ENCODE assay signal across 9 cellular contexts in the genomic region with DNA sequence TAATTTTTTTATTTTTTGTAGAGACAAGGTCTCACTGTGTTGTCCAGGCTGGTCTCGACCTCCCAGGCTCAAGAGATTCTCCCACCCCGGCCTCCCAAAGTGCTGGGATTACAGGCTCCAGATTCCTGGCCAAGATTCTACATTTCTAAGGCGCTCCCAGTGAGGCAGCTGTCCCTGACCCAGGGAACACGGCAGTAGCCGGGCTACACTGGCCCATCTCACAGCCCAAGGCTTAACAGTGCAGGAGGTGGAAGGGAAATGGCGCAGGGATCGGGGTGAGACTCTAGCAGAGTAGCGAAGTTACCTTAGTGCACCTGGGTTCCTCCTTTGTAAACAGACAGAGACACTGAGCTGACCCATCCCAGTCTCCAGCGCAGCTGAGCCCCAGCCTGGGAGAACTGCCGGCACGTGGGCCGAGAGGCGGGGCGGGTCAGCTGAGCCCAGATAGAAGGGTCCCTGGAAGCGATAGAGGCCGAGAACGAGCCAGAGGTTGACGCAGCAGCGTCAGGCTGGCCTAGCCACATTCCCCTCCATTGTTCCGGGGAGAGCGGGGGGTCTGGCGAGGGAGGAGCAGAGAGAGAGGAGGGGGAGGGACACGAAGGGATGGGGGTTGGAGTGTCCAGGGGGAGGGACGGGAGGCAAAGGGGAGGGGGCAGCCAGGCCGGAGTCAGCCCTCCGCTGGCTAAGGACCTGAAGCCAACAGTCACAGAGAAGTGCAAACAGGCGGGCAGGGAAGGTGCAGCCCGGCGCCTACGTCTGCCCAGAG. TPM values are rescaled to one million over a fixed set of nuclear protein-coding genes. Genes with fewer than 3 reads are reported as not detected.
DNase-seq lines count a peak whose midpoint lies in the region; ATAC-seq and TF ChIP-seq lines count a peak whose summit lies in the region.
"Had no signal": no experiment of that assay in that cellular context is flagged by ENCODE, and none has a peak within 500 bp of the region (broad histone marks: within the 10 kb centered on the region; RNA-seq: fewer than 3 reads in every experiment).

No MANE protein-coding gene starts in this region.

- in situ Hi-C loops in KBM-7 (cut with MboI; ENCODE audit: low pct_unique_long_range_greater_than_20kb, low sequenced_read_pairs) (no loop called here), GM13977 (cut with MboI; ENCODE audit: low pct_unique_long_range_greater_than_20kb, low sequenced_read_pairs, unreplicated experiment) (no loop called here)

- no peak for ATAC-seq in naive thymus-derived CD8-positive, alpha-beta T cell
- ATAC-seq in HG03354 (IDR thresholded peaks at IDR 0.05; ENCODE audit: poor library complexity, severe bottlenecking, unreplicated experiment) (no peak), omental fat pad (ENCODE audit: low FRiP score) (no peak)

- peaks cover 38 to 73% (median 65%) of the 10 kb centered on the region in 4 donors for H3K4me1 Mint-ChIP-seq in naive thymus-derived CD8-positive, alpha-beta T cell

- peak overlapping the region; percentile 7 to 99 (median 68) for H3K4me3 Mint-ChIP-seq in naive thymus-derived CD8-positive, alpha-beta T cell

- POLR2A ChIA-PET in naive thymus-derived CD8-positive, alpha-beta T cell (lab: Charles Lee), result interaction anchor here (0.6 kb wide), 1 partner anchor 10 kb away, joined by 3 read pairs; no protein-coding TSS in a partner anchor

- peaks cover 0 to 1% (median 0%) of the 10 kb centered on the region in 3 donors for H3K36me3 Mint-ChIP-seq in naive thymus-derived CD8-positive, alpha-beta T cell

- H3K27me3 Mint-ChIP-seq in naive thymus-derived CD8-positive, alpha-beta T cell, result no peaks in the 10 kb centered on the region

- H3K4me3 ChIP-seq in epithelial cell of esophagus (ENCODE audit: low read length), result peak overlapping the region; percentile 68

- H3K9me3 Mint-ChIP-seq in naive thymus-derived CD8-positive, alpha-beta T cell, result no peaks in the 10 kb centered on the region

- H3K27ac Mint-ChIP-seq in naive thymus-derived CD8-positive, alpha-beta T cell, result peak overlapping the region in 9 of 10 donors; percentile 29 to 95 (median 79)

- DNase-seq in C1 segment of cervical spinal cord (lab: John Stamatoyannopoulos, UW), result peak in 8 of 14 donors; percentile 15 to 54 (median 30)
- peak; percentile 59 for DNase-seq in NCI-H748 (lab: John Stamatoyannopoulos, UW; ENCODE audit: unreplicated experiment)
- DNase-seq in epithelial cell of esophagus (ENCODE audit: low read depth), result no peak
- no peak for DNase-seq in naive thymus-derived CD8-positive, alpha-beta T cell
- no peak for DNase-seq in omental fat pad (ENCODE audit: low spot score)
- no peak for DNase-seq in KBM-7
- DNase-seq in GM13977 (ENCODE audit: low spot score), result no peak

- TF ChIP-seq CTCF in epithelial cell of esophagus (IDR thresholded peaks at IDR 0.05; ENCODE audit: insufficient read depth, low read depth, low read length, missing control alignments), result no peak
- no peak for TF ChIP-seq CTCF in omental fat pad (IDR thresholded peaks at IDR 0.05)
- TF ChIP-seq CTCF in GM13977 (IDR thresholded peaks at IDR 0.05; ENCODE audit: extremely low read depth, insufficient read depth, missing control alignments), result no peak

RNA-seq across cellular contexts. Expression of a gene that starts 2.5 kb away (rescaled TPM):
- 10 to 100 TPM; 59.6 to 61.2 TPM for total RNA-seq in naive thymus-derived CD8-positive, alpha-beta T cell
- polyA plus RNA-seq in naive thymus-derived CD8-positive, alpha-beta T cell, result 10 to 100 TPM; 40.0 to 51.9 (median 48.5) TPM
- 100 to 1,000 TPM in 3 of 4 donors, 10 to 100 TPM in 1; 89.3 to 135 (median 124) TPM for total RNA-seq in omental fat pad

RNA-seq across cellular contexts. Expression of a gene that starts 15.8 kb away (rescaled TPM):
- not detected for total RNA-seq in naive thymus-derived CD8-positive, alpha-beta T cell
- polyA plus RNA-seq in naive thymus-derived CD8-positive, alpha-beta T cell, result not detected
- total RNA-seq in omental fat pad, result not detected
- total RNA-seq: lower leg skin had no signal

Comparison
In these comparisons a context has a peak if more than half of its experiments do, and no peak if none do; other contexts are left out.
1. DNase-seq: peak in C1 segment of cervical spinal cord (8 of 14) and NCI-H748 (single experiment); none in epithelial cell of esophagus (single experiment), naive thymus-derived CD8-positive, alpha-beta T cell (0 of 10), omental fat pad (single experiment), KBM-7 (single experiment) and GM13977 (single experiment).